Comparison of ENCODE assay signal across 8 cellular contexts in genomic region chr17:57940653-57941329, GRCh38. TPM values are rescaled to one million over a fixed set of nuclear protein-coding genes. Genes with fewer than 3 reads are reported as not detected.
DNase-seq lines count a peak whose midpoint lies in the region; ATAC-seq lines count a peak whose summit lies in the region.

No MANE protein-coding gene starts in this region.

- no peaks in the 10 kb centered on the region for H3K9me3 ChIP-seq in stomach smooth muscle (ENCODE audit: control insufficient read depth in 2 of 2, low read length in 2 of 2)

- H3K9ac ChIP-seq in stomach smooth muscle (ENCODE audit: low read length in 2 of 2) = peak overlapping the region; percentile 42 to 56

- no peak for DNase-seq in activated CD4-positive, CD25-positive, alpha-beta regulatory T cell treated with anti-CD3 and anti-CD28 coated beads, Interleukin-2, amount 50 U/mL, for 72 hours
- DNase-seq in NCI-H774 (lab: John Stamatoyannopoulos, UW) = peak; percentile 50
- no peak for DNase-seq in Right ventricle myocardium superior
- DNase-seq in cerebellar nuclear complex (lab: John Stamatoyannopoulos, UW) = no peak

- peak; percentile 47 to 74 for ATAC-seq in activated CD4-positive, CD25-positive, alpha-beta regulatory T cell treated with anti-CD3 and anti-CD28 coated beads, Interleukin-2, amount 50 U/mL, for 24 hours
- ATAC-seq in Right ventricle myocardium superior (ENCODE audit: poor library complexity) (peak; percentile 14), GM19035 (IDR thresholded peaks at IDR 0.05; ENCODE audit: unreplicated experiment) (no peak), GM21381 (IDR thresholded peaks at IDR 0.05; ENCODE audit: unreplicated experiment) (no peak)

- H3K36me3 ChIP-seq in stomach smooth muscle (ENCODE audit: control insufficient read depth in 2 of 2, insufficient read depth in 2 of 2, low read length in 2 of 2) = no peaks in the 10 kb centered on the region

- H3K27ac ChIP-seq in stomach smooth muscle (ENCODE audit: low read length) = peak overlapping the region; percentile 92

- peak overlapping the region; percentile 40 to 44 for H3K4me3 ChIP-seq in stomach smooth muscle (ENCODE audit: low read length in 2 of 2)

- H3K27me3 ChIP-seq in stomach smooth muscle (ENCODE audit: control insufficient read depth in 1 of 2, insufficient read depth in 2 of 2, low read length in 2 of 2) = no peaks in the 10 kb centered on the region

- H3K4me1 ChIP-seq in stomach smooth muscle (ENCODE audit: control insufficient read depth, insufficient read depth, low read length) = peaks cover 86% of the 10 kb centered on the region

- intact Hi-C loops in Right ventricle myocardium superior (cut with DNase I) = no loop called here

RNA-seq across cellular contexts. Expression of gene CUEDC1, which starts 14.4 kb away (rescaled TPM):
- total RNA-seq in Right ventricle myocardium superior = 44.6 TPM

RNA-seq across cellular contexts. Expression of gene VEZF1, which starts 47.3 kb away (rescaled TPM):
- total RNA-seq in Right ventricle myocardium superior = 73.7 TPM

Comparison
In these comparisons a context has a peak if more than half of its experiments do, and no peak if none do; other contexts are left out.
1. ATAC-seq: peak in activated CD4-positive, CD25-positive, alpha-beta regulatory T cell treated with anti-CD3 and anti-CD28 coated beads, Interleukin-2, amount 50 U/mL, for 24 hours (2 of 2) and Right ventricle myocardium superior (single experiment); none in GM19035 (single experiment) and GM21381 (single experiment).